Comparison of ENCODE assay signal across 15 cellular contexts in genomic region chr3:184574552-184575430, GRCh38. TPM values are rescaled to one million over a fixed set of nuclear protein-coding genes. Genes with fewer than 3 reads are reported as not detected.
DNase-seq lines count a peak whose midpoint lies in the region; ATAC-seq and TF ChIP-seq lines count a peak whose summit lies in the region.
"Had no signal": no experiment of that assay in that cellular context is flagged by ENCODE, and none has a peak within 500 bp of the region (broad histone marks: within the 10 kb centered on the region; RNA-seq: fewer than 3 reads in every experiment).

No MANE protein-coding gene starts in this region.

- H3K36me3 Mint-ChIP-seq in CD4-positive, alpha-beta memory T cell, result peaks cover 0 to 9% of the 10 kb centered on the region in 2 donors
- H3K36me3 Mint-ChIP-seq: natural killer cell treated with Interleukin-12 subunit alpha and Interleukin-12 subunit beta and Interleukin-15 and Interleukin-18, amount 100 ng/mL, for 72 hours had no signal

- H3K9ac ChIP-seq in HUES6 (ENCODE audit: low read length), result peak overlapping the region; percentile 1

- peak overlapping the region; percentile 44 for H3K4me3 ChIP-seq in HUES6 (ENCODE audit: low read depth, low read length)
- no peak overlapping the region for H3K4me3 ChIP-seq in CD4-positive, alpha-beta memory T cell (ENCODE audit: low read length in 2 of 2)
- H3K4me3 ChIP-seq: PC-9 had no signal

- no peak overlapping the region for H3K27ac Mint-ChIP-seq in CD4-positive, alpha-beta memory T cell
- H3K27ac Mint-ChIP-seq: activated CD4-positive, alpha-beta T cell treated with anti-CD3 and anti-CD28 coated beads for 36 hours; natural killer cell treated with Interleukin-12 subunit alpha and Interleukin-12 subunit beta and Interleukin-15 and Interleukin-18, amount 100 ng/mL, for 72 hours; T-helper 1 cell treated with Interleukin-12 subunit alpha and Interleukin-12 subunit beta and Interleukin-4 antibody, amounts not matched to agents 30 μg/mL and 1 μg/mL, for 36 hours had no signal

- peak; percentile 36 for DNase-seq in COR-L47 (lab: John Stamatoyannopoulos, UW)
- DNase-seq in RWPE1 (ENCODE audit: low spot score), result no peak
- peak; percentile 87 for DNase-seq in left kidney (ENCODE audit: low read depth, low spot score)
- DNase-seq in GOT3 (lab: John Stamatoyannopoulos, UW), result no peak
- DNase-seq in CD4-positive, alpha-beta memory T cell, result no peak
- DNase-seq: activated CD4-positive, alpha-beta T cell treated with anti-CD3 and anti-CD28 coated beads for 36 hours; activated T-cell treated with anti-CD3 and anti-CD28 coated beads, Interleukin-2, amount 50 U/mL, for 4 hours; left cardiac atrium; NCI-H187; PC-9 had no signal

- H3K9me3 ChIP-seq in HUES6 (ENCODE audit: control insufficient read depth, insufficient read depth, low read depth, low read length), result no peaks in the 10 kb centered on the region
- no peaks in the 10 kb centered on the region for H3K9me3 ChIP-seq in CD4-positive, alpha-beta memory T cell (ENCODE audit: control insufficient read depth in 1 of 2, low read length in 2 of 2)

- intact Hi-C loops in CD4-positive, alpha-beta memory T cell (cut with micrococcal nuclease), result no loop called here

- H3K27me3 ChIP-seq in HUES6 (ENCODE audit: control insufficient read depth, insufficient read depth, low read length), result peaks cover 68% of the 10 kb centered on the region
- no peaks in the 10 kb centered on the region for H3K27me3 ChIP-seq in CD4-positive, alpha-beta memory T cell (ENCODE audit: insufficient read depth, low read length)

- no peak for TF ChIP-seq CTCF in RWPE1 (conservative IDR thresholded peaks at IDR 0.05; ENCODE audit: low read depth)

- no peak overlapping the region for H3K4me3 Mint-ChIP-seq in CD4-positive, alpha-beta memory T cell
- H3K4me3 Mint-ChIP-seq: activated CD4-positive, alpha-beta T cell treated with anti-CD3 and anti-CD28 coated beads for 36 hours; activated T-cell treated with anti-CD3 and anti-CD28 coated beads, Interleukin-2, amount 50 U/mL, for 4 hours; natural killer cell treated with Interleukin-12 subunit alpha and Interleukin-12 subunit beta and Interleukin-15 and Interleukin-18, amount 100 ng/mL, for 72 hours; T-helper 1 cell treated with Interleukin-12 subunit alpha and Interleukin-12 subunit beta and Interleukin-4 antibody, amounts not matched to agents 30 μg/mL and 1 μg/mL, for 36 hours had no signal

- H3K9me3 Mint-ChIP-seq in CD4-positive, alpha-beta memory T cell, result no peaks in the 10 kb centered on the region
- H3K9me3 Mint-ChIP-seq: activated T-cell treated with anti-CD3 and anti-CD28 coated beads, Interleukin-2, amount 50 U/mL, for 4 hours; natural killer cell treated with Interleukin-12 subunit alpha and Interleukin-12 subunit beta and Interleukin-15 and Interleukin-18, amount 100 ng/mL, for 72 hours; T-helper 1 cell treated with Interleukin-12 subunit alpha and Interleukin-12 subunit beta and Interleukin-4 antibody, amounts not matched to agents 30 μg/mL and 1 μg/mL, for 36 hours had no signal

- peaks cover 6 to 21% of the 10 kb centered on the region in 2 donors for H3K27me3 Mint-ChIP-seq in CD4-positive, alpha-beta memory T cell

- peaks cover 53% of the 10 kb centered on the region for H3K4me1 ChIP-seq in HUES6 (ENCODE audit: control insufficient read depth, insufficient read depth, low read length)
- peaks cover 2% of the 10 kb centered on the region for H3K4me1 ChIP-seq in CD4-positive, alpha-beta memory T cell (ENCODE audit: insufficient read depth, low read length)

- CTCF ChIA-PET in RWPE1 (lab: Yijun Ruan, JAX), result interaction anchor here (0.7 kb wide), 1 partner anchor 81 kb away, joined by 4 read pairs; no protein-coding TSS in a partner anchor
- CTCF ChIA-PET in CD4-positive, alpha-beta memory T cell (lab: Charles Lee; ENCODE audit: partially characterized antibody), result interaction anchor here (2.1 kb wide), 1 partner anchor 14 kb away, joined by 6 read pairs; the partner anchor contains the start of gene EPHB3

- ATAC-seq in HG03045 (IDR thresholded peaks at IDR 0.05; ENCODE audit: unreplicated experiment), result no peak
- ATAC-seq in GM19467 (IDR thresholded peaks at IDR 0.05; ENCODE audit: unreplicated experiment), result no peak
- ATAC-seq: activated CD4-positive, alpha-beta T cell treated with anti-CD3 and anti-CD28 coated beads for 36 hours; activated T-cell treated with anti-CD3 and anti-CD28 coated beads, Interleukin-2, amount 50 U/mL, for 4 hours; left cardiac atrium; natural killer cell treated with Interleukin-12 subunit alpha and Interleukin-12 subunit beta and Interleukin-15 and Interleukin-18, amount 100 ng/mL, for 72 hours had no signal

- POLR2A ChIA-PET in RWPE1 (lab: Yijun Ruan, JAX; ENCODE audit: low non-redundant PET), result no interaction called here
- POLR2A ChIA-PET in CD4-positive, alpha-beta memory T cell (lab: Charles Lee; ENCODE audit: partially characterized antibody), result no interaction called here

- no peaks in the 10 kb centered on the region for H3K4me1 Mint-ChIP-seq in CD4-positive, alpha-beta memory T cell
- H3K4me1 Mint-ChIP-seq: activated CD4-positive, alpha-beta T cell treated with anti-CD3 and anti-CD28 coated beads for 36 hours had no signal

- H3K36me3 ChIP-seq in HUES6 (ENCODE audit: control insufficient read depth, insufficient read depth, low read length), result peaks cover 9% of the 10 kb centered on the region; the same call in 1 of the 2 replicates
- H3K36me3 ChIP-seq in CD4-positive, alpha-beta memory T cell (ENCODE audit: insufficient read depth, low read length), result no peaks in the 10 kb centered on the region

- H3K27ac ChIP-seq in HUES6 (ENCODE audit: low read depth, low read length) (no peak overlapping the region; the same call in 1 of the 2 replicates), RWPE1 (peak overlapping the region; percentile 24; the same call in 1 of the 2 replicates)
- H3K27ac ChIP-seq in CD4-positive, alpha-beta memory T cell (ENCODE audit: low read depth, low read length), result no peak overlapping the region
- H3K27ac ChIP-seq: PC-9 had no signal

RNA-seq across cellular contexts. Expression of gene EPHB3, which starts 13.2 kb away (rescaled TPM):
- total RNA-seq in CD4-positive, alpha-beta memory T cell, result under 1 TPM; 0.29 to 0.67 TPM
- polyA plus RNA-seq in CD4-positive, alpha-beta memory T cell, result under 1 TPM; 0.04 to 0.79 TPM
- total RNA-seq: activated CD4-positive, alpha-beta T cell treated with anti-CD3 and anti-CD28 coated beads for 36 hours; natural killer cell treated with Interleukin-12 subunit alpha and Interleukin-12 subunit beta and Interleukin-15 and Interleukin-18, amount 100 ng/mL, for 72 hours had no signal

Comparison
In these comparisons a context has a peak if more than half of its experiments do, and no peak if none do; other contexts are left out.
1. DNase-seq: peak in COR-L47 (single experiment) and left kidney (single experiment); none in RWPE1 (single experiment), GOT3 (single experiment) and CD4-positive, alpha-beta memory T cell (0 of 5).